In genomic region chr4:6942238-6942800, GRCh38 we compare ENCODE assay signal across 7 cellular contexts. TPM values are rescaled to one million over a fixed set of nuclear protein-coding genes. Genes with fewer than 3 reads are reported as not detected.
DNase-seq lines count a peak whose midpoint lies in the region; ATAC-seq, FAIRE-seq and TF ChIP-seq lines count a peak whose summit lies in the region.

No MANE protein-coding gene starts in this region.

- H3K27ac ChIP-seq in Peyer's patch = peak overlapping the region; percentile 69 to 90 (median 76)
- H3K27ac ChIP-seq in astrocyte (ENCODE audit: low read depth, low read length) = peak overlapping the region; percentile 31

- peak overlapping the region; percentile 94 for H3K27ac Mint-ChIP-seq in astrocyte (ENCODE audit: unreplicated experiment)

- peak overlapping the region; percentile 49 for H3K9ac ChIP-seq in astrocyte (ENCODE audit: low read length)

- H3K4me3 ChIP-seq in Peyer's patch = no peak overlapping the region
- H3K4me3 ChIP-seq in astrocyte (ENCODE audit: insufficient read depth, low read depth, low read length) = no peak overlapping the region

- no peaks in the 10 kb centered on the region for H3K9me3 ChIP-seq in Peyer's patch
- H3K9me3 ChIP-seq in astrocyte (ENCODE audit: insufficient read depth, low read depth, low read length) = no peaks in the 10 kb centered on the region

- H3K27me3 Mint-ChIP-seq in astrocyte (ENCODE audit: low read depth, unreplicated experiment) = no peaks in the 10 kb centered on the region

- H3K4me3 Mint-ChIP-seq in astrocyte (ENCODE audit: unreplicated experiment) = peak overlapping the region; percentile 55

- H3K36me3 Mint-ChIP-seq in astrocyte (ENCODE audit: low read depth, unreplicated experiment) = no peaks in the 10 kb centered on the region

- ATAC-seq in GM18870 (IDR thresholded peaks at IDR 0.05; ENCODE audit: unreplicated experiment) (peak; percentile 85), HG02981 (IDR thresholded peaks at IDR 0.05; ENCODE audit: unreplicated experiment) (peak; percentile 54)

- H3K4me2 ChIP-seq in astrocyte (ENCODE audit: low read length) = peak overlapping the region; percentile 76

- TF ChIP-seq CTCF in Peyer's patch (IDR thresholded peaks at IDR 0.05) = no peak
- no peak for TF ChIP-seq CTCF in astrocyte (IDR thresholded peaks at IDR 0.05; ENCODE audit: insufficient read depth, low read depth, low read length)

- no peak for TF ChIP-seq POLR2A in Peyer's patch (IDR thresholded peaks at IDR 0.05)

- peaks cover 29% of the 10 kb centered on the region for H4K20me1 ChIP-seq in astrocyte (ENCODE audit: insufficient read depth, low read length)

- DNase-seq in Peyer's patch (peak; percentile 46 to 74 (median 56)), astrocyte (ENCODE audit: low read depth) (peak; percentile 93), inferior parietal cortex (ENCODE audit: extremely low spot score) (peak; percentile 63), occipital lobe (lab: John Stamatoyannopoulos, UW) (no peak)
- DNase-seq in stimulated activated CD4-positive, alpha-beta T cell treated with anti-CD3 and anti-CD28 coated beads, Interleukin-4, amount 100 ng/mL, for 24 hours = peak; percentile 40

- H3K36me3 ChIP-seq in Peyer's patch (peaks cover 0 to 3% (median 0%) of the 10 kb centered on the region in 3 donors), astrocyte (ENCODE audit: insufficient read depth, low read length) (no peaks in the 10 kb centered on the region)

- peaks cover 48% of the 10 kb centered on the region for H3K4me1 Mint-ChIP-seq in astrocyte (ENCODE audit: low read depth, unreplicated experiment)

- H3K27me3 ChIP-seq in Peyer's patch (no peaks in the 10 kb centered on the region), astrocyte (ENCODE audit: insufficient read depth, low read length) (no peaks in the 10 kb centered on the region)

- H3K9me3 Mint-ChIP-seq in astrocyte (ENCODE audit: unreplicated experiment) = no peaks in the 10 kb centered on the region

- H2AFZ ChIP-seq in astrocyte (ENCODE audit: low read depth, low read length) = no peak overlapping the region

- peaks cover 7% of the 10 kb centered on the region for H3K79me2 ChIP-seq in astrocyte (ENCODE audit: insufficient read depth, low read length)

- peak; percentile 96 for FAIRE-seq in astrocyte (lab: Jason Lieb, UNC)

- H3K4me1 ChIP-seq in Peyer's patch (peaks cover 0 to 58% (median 28%) of the 10 kb centered on the region in 4 donors), astrocyte (ENCODE audit: insufficient read depth, low read length) (peaks cover 22% of the 10 kb centered on the region)

RNA-seq across cellular contexts. Expression of gene TBC1D14, which starts 32.7 kb away (rescaled TPM):
- total RNA-seq in Peyer's patch (10 to 100 TPM; 44.8 to 67.7 (median 55.7) TPM), astrocyte (25.8 and 30.4 TPM in 2 replicates), occipital lobe (213 TPM)
